Comparison of ENCODE assay signal across 10 cellular contexts in genomic region chr11:64762277-64762915, GRCh38. TPM values are rescaled to one million over a fixed set of nuclear protein-coding genes. Genes with fewer than 3 reads are reported as not detected.
A peak's percentile ranks its signal among the peaks of the same experiment; 100 is the strongest.
DNase-seq lines count a peak whose midpoint lies in the region; ATAC-seq and TF ChIP-seq lines count a peak whose summit lies in the region.
"Had no signal": no experiment of that assay in that cellular context is flagged by ENCODE, and none has a peak within 500 bp of the region (broad histone marks: within the 10 kb centered on the region; RNA-seq: fewer than 3 reads in every experiment).

No MANE protein-coding gene starts in this region.

- H3K4me3 ChIP-seq in GM12865 (ENCODE audit: low read depth, low read length) (no peak overlapping the region), OCI-LY3 (ENCODE audit: low read length) (no peak overlapping the region), prostate gland (no peak overlapping the region)
- H3K4me3 ChIP-seq: GM23248 had no signal

- H2AFZ ChIP-seq in OCI-LY3 (ENCODE audit: low read depth, low read length), result no peak overlapping the region
- H2AFZ ChIP-seq: GM23248 had no signal

- DNase-seq in GM12865 (ENCODE audit: low read depth) (peak; percentile 38), epithelial cell of prostate (ENCODE audit: low read depth, low spot score) (no peak), prostate gland (ENCODE audit: low spot score) (no peak), KG1 (lab: John Stamatoyannopoulos, UW) (no peak), NCI-H1092 treated with DMSO at 0.1 percent for 48 hours (lab: John Stamatoyannopoulos, UW) (no peak), AG08395 (ENCODE audit: low spot score) (no peak)
- DNase-seq: activated CD4-positive, alpha-beta T cell treated with anti-CD3 and anti-CD28 coated beads for 4 hours had no signal

- H3K79me2 ChIP-seq in OCI-LY3 (ENCODE audit: low read length), result peaks cover 14% of the 10 kb centered on the region

- no peaks in the 10 kb centered on the region for H3K9me3 ChIP-seq in OCI-LY3 (ENCODE audit: insufficient read depth, low read length)
- no peaks in the 10 kb centered on the region for H3K9me3 ChIP-seq in prostate gland

- no peak for TF ChIP-seq POLR2A in prostate gland (IDR thresholded peaks at IDR 0.05)

- no peaks in the 10 kb centered on the region for H3K4me1 ChIP-seq in OCI-LY3 (ENCODE audit: low read length)
- peaks cover 6% of the 10 kb centered on the region for H3K4me1 ChIP-seq in prostate gland (replicated peaks)

- no peak overlapping the region for H3K4me2 ChIP-seq in OCI-LY3 (ENCODE audit: low read length)

- H3K9ac ChIP-seq in OCI-LY3 (ENCODE audit: low read length), result no peak overlapping the region
- H3K9ac ChIP-seq: GM23248 had no signal

- ATAC-seq in GM21526 (IDR thresholded peaks at IDR 0.05; ENCODE audit: low FRiP score, unreplicated experiment), result no peak

- peak overlapping the region; percentile 6; the same call in 1 of the 2 replicates for H3K27ac ChIP-seq in OCI-LY3 (ENCODE audit: low read length)
- peak overlapping the region; percentile 67 for H3K27ac ChIP-seq in epithelial cell of prostate
- peak overlapping the region; percentile 34 to 38 for H3K27ac ChIP-seq in prostate gland
- H3K27ac ChIP-seq: GM23248 had no signal

- peaks cover 52% of the 10 kb centered on the region for H4K20me1 ChIP-seq in OCI-LY3 (ENCODE audit: insufficient read depth, low read length)

- no peaks in the 10 kb centered on the region for H3K27me3 ChIP-seq in OCI-LY3 (ENCODE audit: low read depth, low read length)
- H3K27me3 ChIP-seq in prostate gland (replicated peaks; ENCODE audit: insufficient read depth), result no peaks in the 10 kb centered on the region

- H3K36me3 ChIP-seq in OCI-LY3 (replicated peaks; ENCODE audit: low read depth, low read length) (peaks cover 43% of the 10 kb centered on the region), prostate gland (peaks cover 11 to 22% of the 10 kb centered on the region in 2 donors)

- WGBS in prostate gland, result 21% methylated on average over 10 of the region's 10 CpGs

- intact Hi-C loops in prostate gland (cut with DNase I), result no loop called here

- TF ChIP-seq CTCF in GM12865 (IDR thresholded peaks at IDR 0.05; ENCODE audit: insufficient read depth, low read depth, low read length, missing control alignments) (no peak), OCI-LY3 (IDR thresholded peaks at IDR 0.05; ENCODE audit: low read depth, low read length) (no peak), prostate gland (IDR thresholded peaks at IDR 0.05) (no peak)

RNA-seq across cellular contexts. Expression of gene PYGM, which starts 2.6 kb away (rescaled TPM):
- total RNA-seq in prostate gland, result 10 to 100 TPM in 1 of 2 donors, 1 to 10 TPM in 1; 8.0 to 22.4 TPM
- total RNA-seq: GM23248 had no signal

RNA-seq across cellular contexts. Expression of gene SF1, which starts 15.9 kb away (rescaled TPM):
- 100 to 1,000 TPM; 263 to 409 TPM for total RNA-seq in prostate gland

RNA-seq across cellular contexts. Expression of gene RASGRP2, which starts 18.5 kb away (rescaled TPM):
- 10 to 100 TPM; 13.3 to 28.7 TPM for total RNA-seq in prostate gland
- total RNA-seq: GM23248 had no signal

RNA-seq across cellular contexts. Expression of gene NRXN2, which starts 39.4 kb away (rescaled TPM):
- 10 to 100 TPM in 1 of 2 donors, under 1 TPM in 1; 0.46 to 26.8 TPM for total RNA-seq in prostate gland

RNA-seq across cellular contexts. Expression of gene MAP4K2, which starts 40.6 kb away (rescaled TPM):
- total RNA-seq in prostate gland, result 10 to 100 TPM; 10.7 to 35.8 TPM

Comparison
In these comparisons a context has a peak if more than half of its experiments do, and no peak if none do; other contexts are left out.
1. H3K27ac ChIP-seq: peak in every context shown above with its lines; median percentile 67 in epithelial cell of prostate; 36 in prostate gland; 6 in OCI-LY3.